ENCODE assay signal across 40 cellular contexts in genomic region chr2:83994767-83995166, GRCh38.
"Had no signal": no experiment of that assay in that cellular context is flagged by ENCODE, and none has a peak within 500 bp of the region (broad histone marks: within the 10 kb centered on the region; RNA-seq: fewer than 3 reads in every experiment).

No MANE protein-coding gene starts in this region.

- H3K27ac ChIP-seq: adrenal gland, ascending aorta, body of pancreas, brain microvascular endothelial cell, breast epithelium, cardiac muscle cell had no signal

- H3K4me1 Mint-ChIP-seq: activated naive CD4-positive, alpha-beta T cell treated with anti-CD3 and anti-CD28 coated beads, Interleukin-2, amount 10 ng/mL, durations not matched to agents 7 days and 5 days; activated naive CD4-positive, alpha-beta T cell treated with anti-CD3 and anti-CD28 coated beads, Interleukin-2, amount 50 U/mL, for 24 hours; activated naive CD8-positive, alpha-beta T cell treated with anti-CD3 and anti-CD28 coated beads for 36 hours; activated naive CD8-positive, alpha-beta T cell treated with anti-CD3 and anti-CD28 coated beads, Interleukin-2, amount 10 ng/mL, durations not matched to agents 7 days and 5 days; activated naive CD8-positive, alpha-beta T cell treated with anti-CD3 and anti-CD28 coated beads, Interleukin-2, amount 50 U/mL, for 24 hours; activated T-helper 17 cell treated with anti-CD3 and anti-CD28 coated beads, Interleukin-2, amount 50 U/mL, for 72 hours; central memory CD8-positive, alpha-beta T cell had no signal

- H3K36me3 Mint-ChIP-seq: activated naive CD4-positive, alpha-beta T cell treated with anti-CD3 and anti-CD28 coated beads, Interleukin-2, amount 10 ng/mL, durations not matched to agents 7 days and 5 days; activated naive CD4-positive, alpha-beta T cell treated with anti-CD3 and anti-CD28 coated beads, Interleukin-2, amount 50 U/mL, for 24 hours; activated naive CD4-positive, alpha-beta T cell treated with anti-CD3 and anti-CD28 coated beads, Interleukin-2, amount 50 U/mL, for 72 hours; activated naive CD8-positive, alpha-beta T cell; activated naive CD8-positive, alpha-beta T cell treated with anti-CD3 and anti-CD28 coated beads for 36 hours; activated naive CD8-positive, alpha-beta T cell treated with anti-CD3 and anti-CD28 coated beads, Interleukin-2, amount 10 ng/mL, durations not matched to agents 7 days and 5 days; brain had no signal

- H3K27me3 ChIP-seq: adrenal gland, ascending aorta, body of pancreas, brain microvascular endothelial cell, breast epithelium, cardiac muscle cell had no signal

- H3K27ac Mint-ChIP-seq: activated naive CD4-positive, alpha-beta T cell treated with anti-CD3 and anti-CD28 coated beads for 36 hours; activated naive CD4-positive, alpha-beta T cell treated with anti-CD3 and anti-CD28 coated beads, Interleukin-2, amount 10 ng/mL, durations not matched to agents 7 days and 5 days; activated naive CD4-positive, alpha-beta T cell treated with anti-CD3 and anti-CD28 coated beads, Interleukin-2, amount 50 U/mL, for 24 hours; activated naive CD4-positive, alpha-beta T cell treated with anti-CD3 and anti-CD28 coated beads, Interleukin-2, amount 50 U/mL, for 72 hours; activated naive CD8-positive, alpha-beta T cell; activated naive CD8-positive, alpha-beta T cell treated with anti-CD3 and anti-CD28 coated beads, Interleukin-2, amount 10 ng/mL, durations not matched to agents 7 days and 5 days; activated naive CD8-positive, alpha-beta T cell treated with anti-CD3 and anti-CD28 coated beads, Interleukin-2, amount 50 U/mL, for 24 hours; activated T-cell treated with anti-CD3 and anti-CD28 coated beads, Interleukin-2, amount 50 U/mL, for 24 hours; activated T-cell treated with anti-CD3 and anti-CD28 coated beads, Interleukin-2, amount 50 U/mL, for 72 hours; activated T-helper 1 cell treated with anti-CD3 and anti-CD28 coated beads, Interleukin-12 subunit alpha, Interleukin-12 subunit beta, Interleukin-2, Interleukin-4 antibody, amounts not matched to agents 30 ng/mL and 10 ng/mL and 1 ng/mL, durations not matched to agents 14 hours and 24 hours and 36 hours; activated T-helper 17 cell treated with anti-CD3 and anti-CD28 coated beads, Interleukin-2, amount 50 U/mL, for 72 hours; activated T-helper 2 cell treated with anti-CD3 and anti-CD28 coated beads, Interferon-gamma antibody, Interleukin-2, Interleukin-4, amounts not matched to agents 10 μg/mL and 5 μg/mL and 100 μg/mL, durations not matched to agents 14 hours and 24 hours and 36 hours had no signal

- H3K9me3 Mint-ChIP-seq: activated naive CD4-positive, alpha-beta T cell treated with anti-CD3 and anti-CD28 coated beads for 36 hours; activated naive CD4-positive, alpha-beta T cell treated with anti-CD3 and anti-CD28 coated beads, Interleukin-2, amount 10 ng/mL, durations not matched to agents 7 days and 5 days; activated naive CD4-positive, alpha-beta T cell treated with anti-CD3 and anti-CD28 coated beads, Interleukin-2, amount 50 U/mL, for 72 hours; activated naive CD8-positive, alpha-beta T cell treated with anti-CD3 and anti-CD28 coated beads for 36 hours; activated naive CD8-positive, alpha-beta T cell treated with anti-CD3 and anti-CD28 coated beads, Interleukin-2, amount 10 ng/mL, durations not matched to agents 7 days and 5 days; activated T-cell treated with anti-CD3 and anti-CD28 coated beads, Interleukin-2, amount 50 U/mL, for 72 hours; activated T-helper 17 cell treated with anti-CD3 and anti-CD28 coated beads, Interleukin-2, amount 50 U/mL, for 72 hours; activated T-helper 2 cell treated with anti-CD3 and anti-CD28 coated beads, Interferon-gamma antibody, Interleukin-2, Interleukin-4, amounts not matched to agents 10 μg/mL and 5 μg/mL and 100 μg/mL, durations not matched to agents 14 hours and 24 hours and 36 hours; central memory CD8-positive, alpha-beta T cell had no signal

- H3K36me3 ChIP-seq: adrenal gland, ascending aorta, brain microvascular endothelial cell, breast epithelium, cardiac muscle cell had no signal

- H3K4me3 ChIP-seq: adrenal gland, ascending aorta, body of pancreas, breast epithelium, cardiac muscle cell had no signal

- ATAC-seq: activated naive CD4-positive, alpha-beta T cell treated with anti-CD3 and anti-CD28 coated beads, Interleukin-2, amount 50 U/mL, for 72 hours; activated naive CD8-positive, alpha-beta T cell treated with anti-CD3 and anti-CD28 coated beads, Interleukin-2, amount 50 U/mL, for 24 hours; activated T-cell treated with anti-CD3 and anti-CD28 coated beads, Interleukin-2, amount 50 U/mL, for 4 hours; activated T-cell treated with anti-CD3 and anti-CD28 coated beads, Interleukin-2, amount 50 U/mL, for 72 hours; activated T-helper 17 cell treated with anti-CD3 and anti-CD28 coated beads, Interleukin-2, amount 50 U/mL, for 72 hours; body of pancreas had no signal

- H3K4me3 Mint-ChIP-seq: activated naive CD4-positive, alpha-beta T cell treated with anti-CD3 and anti-CD28 coated beads for 36 hours; activated naive CD4-positive, alpha-beta T cell treated with anti-CD3 and anti-CD28 coated beads, Interleukin-2, amount 10 ng/mL, durations not matched to agents 7 days and 5 days; activated naive CD4-positive, alpha-beta T cell treated with anti-CD3 and anti-CD28 coated beads, Interleukin-2, amount 50 U/mL, for 24 hours; activated naive CD8-positive, alpha-beta T cell; activated naive CD8-positive, alpha-beta T cell treated with anti-CD3 and anti-CD28 coated beads for 36 hours; activated naive CD8-positive, alpha-beta T cell treated with anti-CD3 and anti-CD28 coated beads, Interleukin-2, amount 10 ng/mL, durations not matched to agents 7 days and 5 days; activated naive CD8-positive, alpha-beta T cell treated with anti-CD3 and anti-CD28 coated beads, Interleukin-2, amount 50 U/mL, for 24 hours; activated T-cell treated with anti-CD3 and anti-CD28 coated beads, Interleukin-2, amount 50 U/mL, for 24 hours; activated T-cell treated with anti-CD3 and anti-CD28 coated beads, Interleukin-2, amount 50 U/mL, for 4 hours; activated T-cell treated with anti-CD3 and anti-CD28 coated beads, Interleukin-2, amount 50 U/mL, for 72 hours; activated T-helper 1 cell treated with anti-CD3 and anti-CD28 coated beads, Interleukin-12 subunit alpha, Interleukin-12 subunit beta, Interleukin-2, Interleukin-4 antibody, amounts not matched to agents 30 ng/mL and 10 ng/mL and 1 ng/mL, durations not matched to agents 14 hours and 24 hours and 36 hours; activated T-helper 17 cell treated with anti-CD3 and anti-CD28 coated beads, Interleukin-2, amount 50 U/mL, for 72 hours; brain; central memory CD8-positive, alpha-beta T cell had no signal

- FAIRE-seq: astrocyte, bronchial epithelial cell had no signal

- H3K4me1 ChIP-seq: adrenal gland, ascending aorta, body of pancreas, breast epithelium had no signal

- DNase-seq: activated effector memory CD4-positive, alpha-beta T cell treated with anti-CD3 and anti-CD28 coated beads, Interleukin-2, amount 50 U/mL, for 16 hours; activated effector memory CD4-positive, alpha-beta T cell treated with Interleukin-2 at 50 U/mL for 16 hours; activated gamma-delta T cell; activated gamma-delta T cell treated with Interleukin-2 at 50 U/mL for 16 hours; activated naive CD4-positive, alpha-beta T cell; activated naive CD4-positive, alpha-beta T cell treated with anti-CD3 and anti-CD28 coated beads for 36 hours; activated naive CD4-positive, alpha-beta T cell treated with anti-CD3 and anti-CD28 coated beads, Interleukin-2, amount 10 ng/mL, durations not matched to agents 7 days and 5 days; activated naive CD4-positive, alpha-beta T cell treated with anti-CD3 and anti-CD28 coated beads, Interleukin-2, amount 50 U/mL, for 16 hours; activated naive CD4-positive, alpha-beta T cell treated with Interleukin-2 at 50 U/mL for 16 hours; activated naive CD8-positive, alpha-beta T cell treated with anti-CD3 and anti-CD28 coated beads for 36 hours; activated naive CD8-positive, alpha-beta T cell treated with anti-CD3 and anti-CD28 coated beads, Interleukin-2, amount 10 ng/mL, durations not matched to agents 7 days and 5 days; activated naive CD8-positive, alpha-beta T cell treated with anti-CD3 and anti-CD28 coated beads, Interleukin-2, amount 50 U/mL, for 24 hours; activated T-cell treated with anti-CD3 and anti-CD28 coated beads, Interleukin-2, amount 50 U/mL, for 1 hour; activated T-cell treated with anti-CD3 and anti-CD28 coated beads, Interleukin-2, amount 50 U/mL, for 24 hours; activated T-cell treated with anti-CD3 and anti-CD28 coated beads, Interleukin-2, amount 50 U/mL, for 4 hours; activated T-cell treated with anti-CD3 and anti-CD28 coated beads, Interleukin-2, amount 50 U/mL, for 48 hours; activated T-cell treated with anti-CD3 and anti-CD28 coated beads, Interleukin-2, amount 50 U/mL, for 72 hours; adrenal gland; amniotic stem cell; amygdala; anterior cingulate cortex; aorta; body of pancreas; brain microvascular endothelial cell; caudate nucleus; central memory CD4-positive, alpha-beta T cell; cerebellar nuclear complex had no signal

- H3K9me3 ChIP-seq: adrenal gland, ascending aorta, body of pancreas had no signal
